29 cellular contexts compared by ENCODE assay signal in genomic region chr3:150453353-150453752, GRCh38.
"Had no signal": no experiment of that assay in that cellular context is flagged by ENCODE, and none has a peak within 500 bp of the region (broad histone marks: within the 10 kb centered on the region; RNA-seq: fewer than 3 reads in every experiment).

No MANE protein-coding gene starts in this region.

- ATAC-seq: activated CD4-positive, alpha-beta T cell treated with anti-CD3 and anti-CD28 coated beads for 36 hours; activated CD8-positive, alpha-beta memory T cell treated with anti-CD3 and anti-CD28 coated beads, Interleukin-2, amount 10 ng/mL, durations not matched to agents 7 days and 5 days; activated CD8-positive, alpha-beta T cell treated with anti-CD3 and anti-CD28 coated beads, Interleukin-2, amount 10 ng/mL, durations not matched to agents 7 days and 5 days; activated naive CD8-positive, alpha-beta T cell treated with anti-CD3 and anti-CD28 coated beads, Interleukin-2, amount 50 U/mL, for 24 hours; body of pancreas; gastroesophageal sphincter had no signal

- H3K4me3 Mint-ChIP-seq: activated CD4-positive, alpha-beta memory T cell treated with anti-CD3 and anti-CD28 coated beads for 36 hours; activated CD4-positive, alpha-beta T cell treated with anti-CD3 and anti-CD28 coated beads for 36 hours; activated CD4-positive, alpha-beta T cell treated with anti-CD3 and anti-CD28 coated beads, Interleukin-2, amount 10 ng/mL, durations not matched to agents 24 days and 14 days; activated CD8-positive, alpha-beta memory T cell treated with anti-CD3 and anti-CD28 coated beads, Interleukin-2, amount 10 ng/mL, durations not matched to agents 7 days and 5 days; activated CD8-positive, alpha-beta T cell treated with anti-CD3 and anti-CD28 coated beads, Interleukin-2, amount 10 ng/mL, durations not matched to agents 7 days and 5 days; activated naive CD4-positive, alpha-beta T cell treated with anti-CD3 and anti-CD28 coated beads for 36 hours; activated naive CD4-positive, alpha-beta T cell treated with anti-CD3 and anti-CD28 coated beads, Interleukin-2, amount 50 U/mL, for 24 hours; activated naive CD8-positive, alpha-beta T cell treated with anti-CD3 and anti-CD28 coated beads for 36 hours; activated naive CD8-positive, alpha-beta T cell treated with anti-CD3 and anti-CD28 coated beads, Interleukin-2, amount 50 U/mL, for 24 hours; activated T-helper 1 cell treated with anti-CD3 and anti-CD28 coated beads, Interleukin-12 subunit alpha, Interleukin-12 subunit beta, Interleukin-2, Interleukin-4 antibody, amounts not matched to agents 30 ng/mL and 10 ng/mL and 1 ng/mL, durations not matched to agents 14 hours and 24 hours and 36 hours had no signal

- H3K9me3 Mint-ChIP-seq: activated CD4-positive, alpha-beta memory T cell treated with anti-CD3 and anti-CD28 coated beads for 36 hours; activated CD4-positive, alpha-beta T cell treated with anti-CD3 and anti-CD28 coated beads, Interleukin-2, amount 10 ng/mL, durations not matched to agents 24 days and 14 days; activated naive CD4-positive, alpha-beta T cell treated with anti-CD3 and anti-CD28 coated beads for 36 hours; activated naive CD4-positive, alpha-beta T cell treated with anti-CD3 and anti-CD28 coated beads, Interleukin-2, amount 50 U/mL, for 24 hours; activated naive CD8-positive, alpha-beta T cell treated with anti-CD3 and anti-CD28 coated beads for 36 hours; activated naive CD8-positive, alpha-beta T cell treated with anti-CD3 and anti-CD28 coated beads, Interleukin-2, amount 50 U/mL, for 24 hours; activated T-helper 1 cell treated with anti-CD3 and anti-CD28 coated beads, Interleukin-12 subunit alpha, Interleukin-12 subunit beta, Interleukin-2, Interleukin-4 antibody, amounts not matched to agents 30 ng/mL and 10 ng/mL and 1 ng/mL, durations not matched to agents 14 hours and 24 hours and 36 hours; activated T-helper 2 cell treated with anti-CD3 and anti-CD28 coated beads, Interferon-gamma antibody, Interleukin-2, Interleukin-4, amounts not matched to agents 10 μg/mL and 5 μg/mL and 100 μg/mL, durations not matched to agents 14 hours and 24 hours and 36 hours had no signal

- H3K36me3 ChIP-seq: adrenal gland had no signal

- H3K27me3 Mint-ChIP-seq: activated CD4-positive, alpha-beta memory T cell treated with anti-CD3 and anti-CD28 coated beads for 36 hours; activated CD4-positive, alpha-beta T cell treated with anti-CD3 and anti-CD28 coated beads for 36 hours; activated CD4-positive, alpha-beta T cell treated with anti-CD3 and anti-CD28 coated beads, Interleukin-2, amount 10 ng/mL, durations not matched to agents 24 days and 14 days; activated CD8-positive, alpha-beta memory T cell treated with anti-CD3 and anti-CD28 coated beads, Interleukin-2, amount 10 ng/mL, durations not matched to agents 7 days and 5 days; activated naive CD4-positive, alpha-beta T cell treated with anti-CD3 and anti-CD28 coated beads, Interleukin-2, amount 50 U/mL, for 24 hours; activated naive CD8-positive, alpha-beta T cell treated with anti-CD3 and anti-CD28 coated beads for 36 hours; activated naive CD8-positive, alpha-beta T cell treated with anti-CD3 and anti-CD28 coated beads, Interleukin-2, amount 50 U/mL, for 24 hours had no signal

- H3K27ac ChIP-seq: adrenal gland, body of pancreas, epithelial cell of prostate, esophagus squamous epithelium had no signal

- FAIRE-seq: colon, endothelial cell of umbilical vein had no signal

- H3K27ac Mint-ChIP-seq: activated CD4-positive, alpha-beta memory T cell treated with anti-CD3 and anti-CD28 coated beads for 36 hours; activated CD4-positive, alpha-beta T cell treated with anti-CD3 and anti-CD28 coated beads for 36 hours; activated CD4-positive, alpha-beta T cell treated with anti-CD3 and anti-CD28 coated beads, Interleukin-2, amount 10 ng/mL, durations not matched to agents 24 days and 14 days; activated CD8-positive, alpha-beta memory T cell treated with anti-CD3 and anti-CD28 coated beads, Interleukin-2, amount 10 ng/mL, durations not matched to agents 7 days and 5 days; activated CD8-positive, alpha-beta T cell treated with anti-CD3 and anti-CD28 coated beads, Interleukin-2, amount 10 ng/mL, durations not matched to agents 7 days and 5 days; activated naive CD4-positive, alpha-beta T cell treated with anti-CD3 and anti-CD28 coated beads for 36 hours; activated naive CD4-positive, alpha-beta T cell treated with anti-CD3 and anti-CD28 coated beads, Interleukin-2, amount 50 U/mL, for 24 hours; activated naive CD8-positive, alpha-beta T cell treated with anti-CD3 and anti-CD28 coated beads for 36 hours; activated naive CD8-positive, alpha-beta T cell treated with anti-CD3 and anti-CD28 coated beads, Interleukin-2, amount 50 U/mL, for 24 hours; activated T-helper 1 cell treated with anti-CD3 and anti-CD28 coated beads, Interleukin-12 subunit alpha, Interleukin-12 subunit beta, Interleukin-2, Interleukin-4 antibody, amounts not matched to agents 30 ng/mL and 10 ng/mL and 1 ng/mL, durations not matched to agents 14 hours and 24 hours and 36 hours; activated T-helper 2 cell treated with anti-CD3 and anti-CD28 coated beads, Interferon-gamma antibody, Interleukin-2, Interleukin-4, amounts not matched to agents 10 μg/mL and 5 μg/mL and 100 μg/mL, durations not matched to agents 14 hours and 24 hours and 36 hours had no signal

- H3K4me3 ChIP-seq: adrenal gland, body of pancreas, esophagus squamous epithelium, gastroesophageal sphincter had no signal

- H3K27me3 ChIP-seq: adrenal gland, body of pancreas, esophagus squamous epithelium, gastroesophageal sphincter had no signal

- H3K9me3 ChIP-seq: adrenal gland, body of pancreas, esophagus squamous epithelium, gastroesophageal sphincter had no signal

- DNase-seq: activated CD4-positive, alpha-beta memory T cell treated with anti-CD3 and anti-CD28 coated beads for 36 hours; activated CD4-positive, alpha-beta T cell treated with anti-CD3 and anti-CD28 coated beads for 36 hours; activated CD4-positive, alpha-beta T cell treated with anti-CD3 and anti-CD28 coated beads, Interleukin-2, amount 10 ng/mL, durations not matched to agents 24 days and 14 days; activated CD4-positive, CD25-positive, alpha-beta regulatory T cell; activated CD4-positive, CD25-positive, alpha-beta regulatory T cell treated with anti-CD3 and anti-CD28 coated beads, Interleukin-2, amount 50 U/mL, for 72 hours; activated CD8-positive, alpha-beta memory T cell treated with anti-CD3 and anti-CD28 coated beads, Interleukin-2, amount 10 ng/mL, durations not matched to agents 7 days and 5 days; activated CD8-positive, alpha-beta memory T cell treated with anti-CD3 and anti-CD28 coated beads, Interleukin-2, amount 50 U/mL, for 4 hours; activated CD8-positive, alpha-beta T cell treated with anti-CD3 and anti-CD28 coated beads, Interleukin-2, amount 10 ng/mL, durations not matched to agents 7 days and 5 days; activated effector memory CD4-positive, alpha-beta T cell treated with anti-CD3 and anti-CD28 coated beads, Interleukin-2, amount 50 U/mL, for 16 hours; activated naive CD4-positive, alpha-beta T cell treated with anti-CD3 and anti-CD28 coated beads for 36 hours; activated naive CD8-positive, alpha-beta T cell treated with anti-CD3 and anti-CD28 coated beads for 36 hours; activated naive CD8-positive, alpha-beta T cell treated with anti-CD3 and anti-CD28 coated beads, Interleukin-2, amount 50 U/mL, for 24 hours; activated T-cell treated with anti-CD3 and anti-CD28 coated beads, Interleukin-2, amount 50 U/mL, for 1 hour; activated T-cell treated with anti-CD3 and anti-CD28 coated beads, Interleukin-2, amount 50 U/mL, for 48 hours; adrenal gland; amygdala; aorta; body of pancreas; effector CD8-positive, alpha-beta T cell; esophagus squamous epithelium; foreskin melanocyte; T-helper 2 cell had no signal
